In genomic region chr20:34448517-34448916, GRCh38 we compare ENCODE assay signal across 23 cellular contexts.
DNase-seq lines count a peak whose midpoint lies in the region; ATAC-seq and TF ChIP-seq lines count a peak whose summit lies in the region.
"Had no signal": no experiment of that assay in that cellular context is flagged by ENCODE, and none has a peak within 500 bp of the region (broad histone marks: within the 10 kb centered on the region; RNA-seq: fewer than 3 reads in every experiment).

No MANE protein-coding gene starts in this region.

- no peak overlapping the region for H3K4me2 ChIP-seq in osteoblast (ENCODE audit: insufficient read depth, low read length)
- H3K4me2 ChIP-seq: GM23338, KMS-11, PC-9 had no signal

- no peak overlapping the region for H3K4me3 ChIP-seq in CD8-positive, alpha-beta T cell (ENCODE audit: low read depth, low read length)
- H3K4me3 ChIP-seq in naive thymus-derived CD4-positive, alpha-beta T cell (ENCODE audit: low read length), result no peak overlapping the region
- no peak overlapping the region for H3K4me3 ChIP-seq in osteoblast (ENCODE audit: insufficient read depth, low read length)
- H3K4me3 ChIP-seq: GM23338, HAP-1, PC-9 had no signal

- CTCF ChIA-PET in CD8-positive, alpha-beta T cell (lab: Charles Lee), result no interaction called here
- CTCF ChIA-PET in naive thymus-derived CD4-positive, alpha-beta T cell (lab: Charles Lee), result no interaction called here

- H3K36me3 ChIP-seq in CD8-positive, alpha-beta T cell (ENCODE audit: insufficient read depth, low read length), result peaks cover 25% of the 10 kb centered on the region
- peaks cover 0 to 61% (median 34%) of the 10 kb centered on the region in 3 experiments for H3K36me3 ChIP-seq in naive thymus-derived CD4-positive, alpha-beta T cell (ENCODE audit: control insufficient read depth in 2 of 3, insufficient read depth in 3 of 3, low read length in 3 of 3)
- H3K36me3 ChIP-seq in osteoblast (ENCODE audit: insufficient read depth, low read length), result peaks cover 89% of the 10 kb centered on the region

- peaks cover 11% of the 10 kb centered on the region for H3K4me1 Mint-ChIP-seq in CD8-positive, alpha-beta T cell (ENCODE audit: low read depth)
- H3K4me1 Mint-ChIP-seq in HFFc6 (ENCODE audit: low read depth), result peaks cover 39% of the 10 kb centered on the region
- peaks cover 10% of the 10 kb centered on the region for H3K4me1 Mint-ChIP-seq in chondrocyte (ENCODE audit: low read depth)
- H3K4me1 Mint-ChIP-seq in naive thymus-derived CD4-positive, alpha-beta T cell, result peaks cover 0 to 13% (median 0%) of the 10 kb centered on the region in 7 donors
- H3K4me1 Mint-ChIP-seq: GM23338 had no signal

- no peak overlapping the region for H2AFZ ChIP-seq in osteoblast (ENCODE audit: low read length)
- H2AFZ ChIP-seq: GM23338, PC-9 had no signal

- H3K27ac Mint-ChIP-seq in CD8-positive, alpha-beta T cell, result peak overlapping the region; percentile 33
- H3K27ac Mint-ChIP-seq in HFFc6 (peak overlapping the region; percentile 6; the same call in 1 of the 2 replicates), chondrocyte (ENCODE audit: unreplicated experiment) (peak overlapping the region; percentile 37)
- H3K27ac Mint-ChIP-seq in naive thymus-derived CD4-positive, alpha-beta T cell, result peak overlapping the region in 7 of 9 donors; percentile 7 to 64 (median 28)
- H3K27ac Mint-ChIP-seq: CD4-positive, alpha-beta T cell; GM23338 had no signal

- H3K36me3 Mint-ChIP-seq in CD8-positive, alpha-beta T cell, result peaks cover 85% of the 10 kb centered on the region
- peaks cover 50% of the 10 kb centered on the region for H3K36me3 Mint-ChIP-seq in HFFc6 (ENCODE audit: low read depth)
- peaks cover 65% of the 10 kb centered on the region for H3K36me3 Mint-ChIP-seq in chondrocyte (ENCODE audit: low read depth)
- peaks cover 0 to 47% (median 25%) of the 10 kb centered on the region in 5 donors for H3K36me3 Mint-ChIP-seq in naive thymus-derived CD4-positive, alpha-beta T cell

- TF ChIP-seq CTCF in CD8-positive, alpha-beta T cell (IDR thresholded peaks at IDR 0.05), result no peak
- TF ChIP-seq CTCF in HFFc6 (IDR thresholded peaks at IDR 0.05), result no peak
- no peak for TF ChIP-seq CTCF in chondrocyte (IDR thresholded peaks at IDR 0.05)
- TF ChIP-seq CTCF in osteoblast (IDR thresholded peaks at IDR 0.05; ENCODE audit: extremely low read depth, low read depth, low read length), result no peak

- no peaks in the 10 kb centered on the region for H3K27me3 Mint-ChIP-seq in CD8-positive, alpha-beta T cell (ENCODE audit: low read depth)
- no peaks in the 10 kb centered on the region for H3K27me3 Mint-ChIP-seq in HFFc6 (ENCODE audit: insufficient read depth)
- H3K27me3 Mint-ChIP-seq in chondrocyte (ENCODE audit: low read depth), result no peaks in the 10 kb centered on the region
- H3K27me3 Mint-ChIP-seq in naive thymus-derived CD4-positive, alpha-beta T cell, result no peaks in the 10 kb centered on the region
- H3K27me3 Mint-ChIP-seq: CD4-positive, alpha-beta T cell had no signal

- H3K9me3 Mint-ChIP-seq in CD8-positive, alpha-beta T cell, result no peaks in the 10 kb centered on the region
- H3K9me3 Mint-ChIP-seq in HFFc6 (no peaks in the 10 kb centered on the region), chondrocyte (ENCODE audit: low read depth) (no peaks in the 10 kb centered on the region)
- H3K9me3 Mint-ChIP-seq in naive thymus-derived CD4-positive, alpha-beta T cell, result no peaks in the 10 kb centered on the region
- H3K9me3 Mint-ChIP-seq: CD4-positive, alpha-beta T cell; GM23338 had no signal

- H3K79me2 ChIP-seq in osteoblast (ENCODE audit: insufficient read depth, low read length), result peaks cover 33% of the 10 kb centered on the region

- no peak overlapping the region for H3K4me3 Mint-ChIP-seq in CD8-positive, alpha-beta T cell
- H3K4me3 Mint-ChIP-seq in HFFc6 (no peak overlapping the region), chondrocyte (ENCODE audit: unreplicated experiment) (no peak overlapping the region)
- H3K4me3 Mint-ChIP-seq in naive thymus-derived CD4-positive, alpha-beta T cell, result no peak overlapping the region
- H3K4me3 Mint-ChIP-seq: CD4-positive, alpha-beta T cell; GM23338 had no signal

- H3K9me3 ChIP-seq in CD8-positive, alpha-beta T cell (ENCODE audit: low read length), result no peaks in the 10 kb centered on the region
- H3K9me3 ChIP-seq in naive thymus-derived CD4-positive, alpha-beta T cell (ENCODE audit: control insufficient read depth in 2 of 3, low read length in 3 of 3), result no peaks in the 10 kb centered on the region
- H3K9me3 ChIP-seq in osteoblast (ENCODE audit: low read depth, low read length), result no peaks in the 10 kb centered on the region
- H3K9me3 ChIP-seq: BE2C, HAP-1 had no signal

- peaks cover 8% of the 10 kb centered on the region for H4K20me1 ChIP-seq in osteoblast (ENCODE audit: insufficient read depth, low read length)

- POLR2A ChIA-PET in CD8-positive, alpha-beta T cell (lab: Charles Lee), result no interaction called here
- POLR2A ChIA-PET in naive thymus-derived CD4-positive, alpha-beta T cell (lab: Charles Lee), result no interaction called here

- DNase-seq in CD8-positive, alpha-beta T cell, result no peak
- DNase-seq in HFFc6 (no peak), chondrocyte (ENCODE audit: low spot score) (no peak), DMS153 treated with DMSO at 0.1 percent for 48 hours (lab: John Stamatoyannopoulos, UW; ENCODE audit: unreplicated experiment) (no peak), osteoblast (ENCODE audit: insufficient read length, low spot score, missing footprints) (no peak), left cardiac atrium (no peak), NCI-H446 (lab: John Stamatoyannopoulos, UW) (no peak)
- DNase-seq in naive thymus-derived CD4-positive, alpha-beta T cell, result no peak
- DNase-seq: BE2C; CD4-positive, alpha-beta T cell; IMR-90; NCI-H1092 treated with DMSO at 0.1 percent for 48 hours; NCI-H1436 treated with DMSO at 0.1 percent for 48 hours; NCI-H1930; NCI-H2227 treated with DMSO at 0.1 percent for 48 hours; NCI-H510A treated with DMSO at 0.1 percent for 48 hours; NCI-H748 treated with DMSO at 0.1 percent for 48 hours; PC-9; RPMI8226; SHP77 had no signal

- H3K27ac ChIP-seq in CD8-positive, alpha-beta T cell (ENCODE audit: low read depth, low read length), result no peak overlapping the region
- no peak overlapping the region for H3K27ac ChIP-seq in naive thymus-derived CD4-positive, alpha-beta T cell (ENCODE audit: low read depth, low read length)
- H3K27ac ChIP-seq in osteoblast (ENCODE audit: low read depth, low read length), result no peak overlapping the region
- H3K27ac ChIP-seq: KMS-11, PC-9 had no signal

- no peaks in the 10 kb centered on the region for H3K4me1 ChIP-seq in CD8-positive, alpha-beta T cell (ENCODE audit: insufficient read depth, low read length)
- H3K4me1 ChIP-seq in naive thymus-derived CD4-positive, alpha-beta T cell (ENCODE audit: control insufficient read depth in 2 of 2, insufficient read depth in 2 of 2, low read length in 2 of 2), result peaks cover 0 to 4% of the 10 kb centered on the region in 2 donors
- no peaks in the 10 kb centered on the region for H3K4me1 ChIP-seq in osteoblast (ENCODE audit: insufficient read depth, low read length)
- H3K4me1 ChIP-seq: BE2C, HAP-1 had no signal

- H3K27me3 ChIP-seq in CD8-positive, alpha-beta T cell (ENCODE audit: insufficient read depth, low read length), result no peaks in the 10 kb centered on the region
- no peaks in the 10 kb centered on the region for H3K27me3 ChIP-seq in naive thymus-derived CD4-positive, alpha-beta T cell (ENCODE audit: control insufficient read depth in 2 of 2, insufficient read depth in 2 of 2, low read length in 2 of 2)
- no peaks in the 10 kb centered on the region for H3K27me3 ChIP-seq in osteoblast (ENCODE audit: insufficient read depth, low read length)
- H3K27me3 ChIP-seq: BE2C had no signal

- ATAC-seq in CD8-positive, alpha-beta T cell, result no peak
- ATAC-seq in naive thymus-derived CD4-positive, alpha-beta T cell, result no peak
- ATAC-seq in left cardiac atrium, result no peak
- ATAC-seq: GM23338 had no signal

- intact Hi-C loops in CD8-positive, alpha-beta T cell (cut with DNase I, micrococcal nuclease), result no loop called here
- intact Hi-C loops in naive thymus-derived CD4-positive, alpha-beta T cell (cut with micrococcal nuclease), result no loop called here
- intact Hi-C loops in left cardiac atrium (cut with DNase I), result no loop called here
